In the genomic region with DNA sequence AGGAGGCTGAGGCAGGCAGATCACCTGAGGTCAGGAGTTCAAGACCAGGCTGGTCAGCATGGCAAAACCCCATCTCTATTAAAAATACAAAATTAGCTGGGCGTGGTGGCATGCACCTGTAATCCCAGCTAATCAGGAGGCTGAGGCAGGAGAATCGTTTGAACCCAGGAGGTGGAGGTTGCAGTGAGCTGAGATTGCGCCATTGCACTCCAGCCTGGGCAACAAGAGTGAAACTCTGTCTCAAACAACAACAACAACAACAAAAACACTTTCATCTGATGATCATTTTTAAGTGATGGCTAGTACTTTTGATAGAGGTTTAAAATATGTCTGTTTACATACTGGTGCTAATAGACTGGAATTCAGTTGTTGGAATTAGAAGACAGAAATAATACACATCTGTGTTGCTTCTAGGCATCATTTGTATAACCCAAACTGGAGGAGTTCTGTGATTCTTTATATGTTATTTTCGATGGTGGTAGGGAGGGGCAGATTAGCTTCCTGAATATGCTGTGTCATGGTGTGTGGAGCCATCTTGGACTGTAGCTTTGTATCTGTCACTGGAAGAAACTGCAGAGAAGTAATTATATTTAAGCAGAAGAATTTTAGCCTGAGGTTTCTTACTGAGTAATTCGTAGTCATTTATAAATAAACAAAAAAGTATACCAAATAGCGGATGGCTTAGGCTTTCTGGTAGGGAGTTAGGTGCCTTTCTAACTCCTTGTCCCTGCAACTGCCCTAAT, we compare ENCODE assay signal across 2 cellular contexts.
TF ChIP-seq lines count a peak whose summit lies in the region.

No MANE protein-coding gene starts in this region.

TF ChIP-seq in SK-N-SH, 30 proteins besides CTCF, POLR2A, EP300 and RAD21:
- TF ChIP-seq YY1 (IDR thresholded peaks at IDR 0.05; ENCODE audit: low read depth), result 0 out of 2 replicates have a peak, but pooled peaks have one; percentile 47

TF ChIP-seq in H1, 55 proteins besides CTCF, POLR2A, EP300 and RAD21:
- TF ChIP-seq MAFK (IDR thresholded peaks at IDR 0.05; ENCODE audit: low read depth, low read length) (peak; percentile 70), BACH1 (IDR thresholded peaks at IDR 0.05; ENCODE audit: low read length) (peak; percentile 84)
